Comparison of ENCODE assay signal across 8 cellular contexts in genomic region chr22:30920407-30920806, GRCh38. TPM values are rescaled to one million over a fixed set of nuclear protein-coding genes. Genes with fewer than 3 reads are reported as not detected.
A peak's percentile ranks its signal among the peaks of the same experiment; 100 is the strongest.
DNase-seq lines count a peak whose midpoint lies in the region; ATAC-seq, FAIRE-seq and TF ChIP-seq lines count a peak whose summit lies in the region.

No MANE protein-coding gene starts in this region.

- DNase-seq in A172 (ENCODE audit: low spot score) (peak; percentile 32), GM12891 (ENCODE audit: insufficient read length, low spot score) (peak; percentile 68), NCI-H446 (lab: John Stamatoyannopoulos, UW) (peak; percentile 60 to 82), choroid plexus epithelial cell (ENCODE audit: low read depth) (peak; percentile 73), left lobe of liver (ENCODE audit: low spot score) (peak; percentile 72)
- peak; percentile 95 for DNase-seq in activated CD4-positive, alpha-beta T cell treated with anti-CD3 and anti-CD28 coated beads, Interleukin-2, amount 10 ng/mL, durations not matched to agents 24 days and 14 days
- peak; percentile 79 to 85 for DNase-seq in stimulated activated CD4-positive, alpha-beta T cell treated with anti-CD3 and anti-CD28 coated beads, Interleukin-4, amount 100 ng/mL, for 4 hours

- intact Hi-C loops in activated CD4-positive, alpha-beta T cell treated with anti-CD3 and anti-CD28 coated beads, Interleukin-2, amount 10 ng/mL, durations not matched to agents 24 days and 14 days (cut with micrococcal nuclease), result loop anchor here (1.0 to 5.0 kb wide), 3 partner anchors 47 to 286 kb away; partner anchors contain the start of genes MORC2 and TUG1

- no peaks in the 10 kb centered on the region for H3K27me3 Mint-ChIP-seq in activated CD4-positive, alpha-beta T cell treated with anti-CD3 and anti-CD28 coated beads, Interleukin-2, amount 10 ng/mL, durations not matched to agents 24 days and 14 days

- peak; percentile 84 for FAIRE-seq in GM12891 (lab: Jason Lieb, UNC)

- peaks cover 10% of the 10 kb centered on the region for H3K4me1 Mint-ChIP-seq in activated CD4-positive, alpha-beta T cell treated with anti-CD3 and anti-CD28 coated beads, Interleukin-2, amount 10 ng/mL, durations not matched to agents 24 days and 14 days

- peak; percentile 89 for TF ChIP-seq CTCF in choroid plexus epithelial cell (conservative IDR thresholded peaks at IDR 0.05; ENCODE audit: low read depth, low read length)

- H3K4me3 Mint-ChIP-seq in activated CD4-positive, alpha-beta T cell treated with anti-CD3 and anti-CD28 coated beads, Interleukin-2, amount 10 ng/mL, durations not matched to agents 24 days and 14 days, result peak overlapping the region; percentile 68

- H3K36me3 Mint-ChIP-seq in activated CD4-positive, alpha-beta T cell treated with anti-CD3 and anti-CD28 coated beads, Interleukin-2, amount 10 ng/mL, durations not matched to agents 24 days and 14 days (ENCODE audit: low read depth), result peaks cover 19% of the 10 kb centered on the region

- no peak overlapping the region for H3K4me3 ChIP-seq in choroid plexus epithelial cell (ENCODE audit: low read depth, low read length)

- H3K9me3 Mint-ChIP-seq in activated CD4-positive, alpha-beta T cell treated with anti-CD3 and anti-CD28 coated beads, Interleukin-2, amount 10 ng/mL, durations not matched to agents 24 days and 14 days, result peaks cover 3% of the 10 kb centered on the region

- ATAC-seq in left lobe of liver (peak; percentile 79), GM18873 (IDR thresholded peaks at IDR 0.05; ENCODE audit: low FRiP score, unreplicated experiment) (no peak)

- no peak for TF ChIP-seq POLR2A in GM12891 (IDR thresholded peaks at IDR 0.05; ENCODE audit: low read depth, low read length)

- H3K27ac Mint-ChIP-seq in activated CD4-positive, alpha-beta T cell treated with anti-CD3 and anti-CD28 coated beads, Interleukin-2, amount 10 ng/mL, durations not matched to agents 24 days and 14 days, result no peak overlapping the region

TF ChIP-seq in GM12891, 5 proteins besides CTCF, POLR2A, EP300 and RAD21:
- no peak for TF ChIP-seq POLR2AphosphoS5 (IDR thresholded peaks at IDR 0.05; ENCODE audit: low read depth, low read length)
- no peak for TF ChIP-seq TAF1 (IDR thresholded peaks at IDR 0.05; ENCODE audit: low read depth, low read length)
- no peak for TF ChIP-seq PAX5 (IDR thresholded peaks at IDR 0.05; ENCODE audit: insufficient read depth, low read length, severe bottlenecking)
- TF ChIP-seq POU2F2 (IDR thresholded peaks at IDR 0.05; ENCODE audit: low read depth, low read length), result no peak
- no peak for TF ChIP-seq SPI1 (IDR thresholded peaks at IDR 0.05; ENCODE audit: low read depth, low read length)
TF ChIP-seq in GM12891: peak in this region for 0.

RNA-seq across cellular contexts. Expression of gene MORC2, which starts 48.2 kb away (rescaled TPM):
- 11.8 and 12.1 TPM in 2 replicates for total RNA-seq in A172 (2014; rRNA removed; shearing (Covaris generic))
- polyA plus RNA-seq in GM12891 (2012; ENCODE audit: low read depth, missing spikeins), result 9.7 TPM
- total RNA-seq in activated CD4-positive, alpha-beta T cell treated with anti-CD3 and anti-CD28 coated beads, Interleukin-2, amount 10 ng/mL, durations not matched to agents 24 days and 14 days, result 50.6 and 50.8 TPM in 2 replicates
- total RNA-seq in left lobe of liver, result 11.9 TPM

RNA-seq across cellular contexts. Expression of gene TUG1, which starts 48.7 kb away (rescaled TPM):
- total RNA-seq in A172 (2014; rRNA removed; shearing (Covaris generic)), result 42.4 and 44.8 TPM in 2 replicates
- 37.2 TPM for polyA plus RNA-seq in GM12891 (2012; ENCODE audit: low read depth, missing spikeins)
- total RNA-seq in activated CD4-positive, alpha-beta T cell treated with anti-CD3 and anti-CD28 coated beads, Interleukin-2, amount 10 ng/mL, durations not matched to agents 24 days and 14 days, result 68.1 and 69.1 TPM in 2 replicates
- 18.2 TPM for total RNA-seq in left lobe of liver

Comparison
In these comparisons a context has a peak if more than half of its experiments do, and no peak if none do; other contexts are left out.
1. DNase-seq: peak in every context shown above with its lines; median percentile 95 in activated CD4-positive, alpha-beta T cell treated with anti-CD3 and anti-CD28 coated beads, Interleukin-2, amount 10 ng/mL, durations not matched to agents 24 days and 14 days; 82 in stimulated activated CD4-positive, alpha-beta T cell treated with anti-CD3 and anti-CD28 coated beads, Interleukin-4, amount 100 ng/mL, for 4 hours; 73 in choroid plexus epithelial cell; 72 in left lobe of liver; 71 in NCI-H446; 68 in GM12891; 32 in A172.